In the genomic region with DNA sequence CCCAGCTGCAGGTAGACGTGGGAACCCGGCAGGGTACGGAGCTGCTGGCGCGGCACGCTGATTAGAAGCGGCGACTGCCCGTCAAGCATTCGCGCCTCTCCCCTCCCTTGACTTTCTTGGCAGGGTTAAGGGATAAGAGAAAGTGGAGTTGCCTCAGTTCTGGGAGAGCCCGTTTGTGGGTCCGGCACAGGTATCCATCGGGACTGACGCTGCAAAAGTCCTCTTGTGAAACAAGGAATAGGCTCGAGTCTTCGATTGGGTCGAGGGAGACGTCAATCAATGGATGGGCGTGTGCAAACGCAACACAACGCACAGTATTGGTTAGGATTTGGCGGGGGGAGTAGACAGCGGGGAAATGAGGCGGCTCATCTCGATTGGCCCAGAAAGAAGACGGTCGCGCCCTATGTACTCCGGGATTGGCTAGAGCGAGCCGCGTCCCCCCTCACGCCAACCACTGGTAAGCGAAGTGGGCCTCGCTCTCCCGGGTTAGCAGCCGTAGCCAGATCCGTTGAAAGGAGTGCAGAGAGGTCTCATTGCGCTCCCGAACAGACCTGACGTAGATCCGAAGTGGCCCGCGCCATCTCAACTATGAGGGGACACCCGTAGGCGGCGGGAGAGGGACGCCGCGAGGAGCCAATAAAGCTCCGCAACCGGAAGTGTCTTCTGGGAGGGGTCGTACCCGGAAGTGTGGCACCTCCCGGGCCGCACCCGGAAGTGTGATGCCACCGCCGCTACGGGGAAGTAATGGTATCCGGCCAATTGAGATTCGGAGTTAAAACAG, we compare ENCODE assay signal across 8 cellular contexts. TPM values are rescaled to one million over a fixed set of nuclear protein-coding genes. Genes with fewer than 3 reads are reported as not detected.
A peak's percentile ranks its signal among the peaks of the same experiment; 100 is the strongest.
DNase-seq lines count a peak whose midpoint lies in the region; ATAC-seq and TF ChIP-seq lines count a peak whose summit lies in the region.

A gene (plus strand): TSS at position 713 of the 781 bp plus-strand sequence. CDS start 296 bp downstream, outside the sequence.

- H3K4me3 Mint-ChIP-seq in activated naive CD4-positive, alpha-beta T cell treated with anti-CD3 and anti-CD28 coated beads, Interleukin-2, amount 50 U/mL, for 24 hours, result peak within 1 kb of the TSS; percentile 93

- TF ChIP-seq EP300 in suprapubic skin (IDR thresholded peaks at IDR 0.05), result no peak

- H3K4me3 ChIP-seq in GM06990 (replicated peaks; ENCODE audit: low read depth, low read length) (peak within 1 kb of the TSS; percentile 84), suprapubic skin (peak within 1 kb of the TSS; percentile 74)

- H3K27ac Mint-ChIP-seq in activated naive CD4-positive, alpha-beta T cell treated with anti-CD3 and anti-CD28 coated beads, Interleukin-2, amount 50 U/mL, for 24 hours, result peak within 1 kb of the TSS; percentile 99

- peak; percentile 97 for ATAC-seq in HG02588 (IDR thresholded peaks at IDR 0.05; ENCODE audit: unreplicated experiment)
- ATAC-seq in SK-N-SH treated with all-trans-retinoic acid at 6 μM for 48 hours, result peak; percentile 99

- DNase-seq in GM06990 (ENCODE audit: extremely low read depth, insufficient read length) (peak; percentile 96), NCI-H1092 (lab: John Stamatoyannopoulos, UW) (peak; percentile 98), globus pallidus (ENCODE audit: low spot score) (peak; percentile 99), nucleus accumbens (lab: John Stamatoyannopoulos, UW) (peak; percentile 84 to 99 (median 97)), suprapubic skin (ENCODE audit: low spot score in 2 of 2) (peak; percentile 98 to 99)

- TF ChIP-seq POLR2A in suprapubic skin (IDR thresholded peaks at IDR 0.05), result peak in 1 of 2 donors; percentile 45

- no peaks in the 10 kb centered on the region for H3K27me3 ChIP-seq in GM06990 (replicated peaks; ENCODE audit: control insufficient read depth, insufficient read depth, low read length)
- no peaks in the 10 kb centered on the region for H3K27me3 ChIP-seq in suprapubic skin

- WGBS in suprapubic skin, result under 1% methylated on average over 47 of the region's 63 CpGs

- peaks cover 3% of the 10 kb centered on the region for H3K27me3 Mint-ChIP-seq in activated naive CD4-positive, alpha-beta T cell treated with anti-CD3 and anti-CD28 coated beads, Interleukin-2, amount 50 U/mL, for 24 hours

- peak within 1 kb of the TSS; percentile 98 for H3K27ac ChIP-seq in suprapubic skin

- H3K36me3 ChIP-seq in GM06990 (ENCODE audit: control insufficient read depth, insufficient read depth, low read length), result peaks cover 21% of the 10 kb centered on the region
- H3K36me3 ChIP-seq in suprapubic skin, result peaks cover 24% of the 10 kb centered on the region

- no peaks in the 10 kb centered on the region for H3K9me3 Mint-ChIP-seq in activated naive CD4-positive, alpha-beta T cell treated with anti-CD3 and anti-CD28 coated beads, Interleukin-2, amount 50 U/mL, for 24 hours

- H3K4me1 Mint-ChIP-seq in activated naive CD4-positive, alpha-beta T cell treated with anti-CD3 and anti-CD28 coated beads, Interleukin-2, amount 50 U/mL, for 24 hours, result peaks cover 46% of the 10 kb centered on the region

- no peak for TF ChIP-seq CTCF in GM06990 (IDR thresholded peaks at IDR 0.05; ENCODE audit: insufficient read depth, low read length, poor library complexity, severe bottlenecking)
- TF ChIP-seq CTCF in suprapubic skin (IDR thresholded peaks at IDR 0.05), result no peak

- H3K9me3 ChIP-seq in suprapubic skin, result no peaks in the 10 kb centered on the region

- peaks cover 22% of the 10 kb centered on the region for H3K36me3 Mint-ChIP-seq in activated naive CD4-positive, alpha-beta T cell treated with anti-CD3 and anti-CD28 coated beads, Interleukin-2, amount 50 U/mL, for 24 hours

- H3K4me1 ChIP-seq in suprapubic skin, result peaks cover 23% of the 10 kb centered on the region

TF ChIP-seq in SK-N-SH treated with all-trans-retinoic acid at 6 μM for 48 hours, 23 proteins besides CTCF, POLR2A, EP300 and RAD21:
- TF ChIP-seq, protein P1, sequence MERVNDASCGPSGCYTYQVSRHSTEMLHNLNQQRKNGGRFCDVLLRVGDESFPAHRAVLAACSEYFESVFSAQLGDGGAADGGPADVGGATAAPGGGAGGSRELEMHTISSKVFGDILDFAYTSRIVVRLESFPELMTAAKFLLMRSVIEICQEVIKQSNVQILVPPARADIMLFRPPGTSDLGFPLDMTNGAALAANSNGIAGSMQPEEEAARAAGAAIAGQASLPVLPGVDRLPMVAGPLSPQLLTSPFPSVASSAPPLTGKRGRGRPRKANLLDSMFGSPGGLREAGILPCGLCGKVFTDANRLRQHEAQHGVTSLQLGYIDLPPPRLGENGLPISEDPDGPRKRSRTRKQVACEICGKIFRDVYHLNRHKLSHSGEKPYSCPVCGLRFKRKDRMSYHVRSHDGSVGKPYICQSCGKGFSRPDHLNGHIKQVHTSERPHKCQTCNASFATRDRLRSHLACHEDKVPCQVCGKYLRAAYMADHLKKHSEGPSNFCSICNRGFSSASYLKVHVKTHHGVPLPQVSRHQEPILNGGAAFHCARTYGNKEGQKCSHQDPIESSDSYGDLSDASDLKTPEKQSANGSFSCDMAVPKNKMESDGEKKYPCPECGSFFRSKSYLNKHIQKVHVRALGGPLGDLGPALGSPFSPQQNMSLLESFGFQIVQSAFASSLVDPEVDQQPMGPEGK (CRISPR knock-in tag; IDR thresholded peaks at IDR 0.05; ENCODE audit: borderline replicate concordance), result peak; percentile 95
- TF ChIP-seq, protein P2, sequence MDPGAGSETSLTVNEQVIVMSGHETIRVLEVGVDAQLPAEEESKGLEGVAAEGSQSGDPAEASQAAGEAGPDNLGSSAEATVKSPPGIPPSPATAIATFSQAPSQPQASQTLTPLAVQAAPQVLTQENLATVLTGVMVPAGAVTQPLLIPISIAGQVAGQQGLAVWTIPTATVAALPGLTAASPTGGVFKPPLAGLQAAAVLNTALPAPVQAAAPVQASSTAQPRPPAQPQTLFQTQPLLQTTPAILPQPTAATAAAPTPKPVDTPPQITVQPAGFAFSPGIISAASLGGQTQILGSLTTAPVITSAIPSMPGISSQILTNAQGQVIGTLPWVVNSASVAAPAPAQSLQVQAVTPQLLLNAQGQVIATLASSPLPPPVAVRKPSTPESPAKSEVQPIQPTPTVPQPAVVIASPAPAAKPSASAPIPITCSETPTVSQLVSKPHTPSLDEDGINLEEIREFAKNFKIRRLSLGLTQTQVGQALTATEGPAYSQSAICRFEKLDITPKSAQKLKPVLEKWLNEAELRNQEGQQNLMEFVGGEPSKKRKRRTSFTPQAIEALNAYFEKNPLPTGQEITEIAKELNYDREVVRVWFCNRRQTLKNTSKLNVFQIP (CRISPR knock-in tag; IDR thresholded peaks at IDR 0.05; ENCODE audit: borderline replicate concordance, low read depth), result no peak

RNA-seq across cellular contexts. Expression of the gene that starts here (rescaled TPM):
- total RNA-seq in suprapubic skin, result 10 to 100 TPM; 20.8 to 27.1 (median 23.3) TPM

Comparison
In these comparisons a context has a peak if more than half of its experiments do, and no peak if none do; other contexts are left out.
1. Peak in every context shown above with its lines: DNase-seq, ATAC-seq, H3K4me3 ChIP-seq and H3K27ac ChIP-seq.